9 cellular contexts compared by ENCODE assay signal in genomic region chr19:18029617-18030338, GRCh38. TPM values are rescaled to one million over a fixed set of nuclear protein-coding genes. Genes with fewer than 3 reads are reported as not detected.
DNase-seq lines count a peak whose midpoint lies in the region; ATAC-seq and TF ChIP-seq lines count a peak whose summit lies in the region.
"Had no signal": no experiment of that assay in that cellular context is flagged by ENCODE, and none has a peak within 500 bp of the region (broad histone marks: within the 10 kb centered on the region; RNA-seq: fewer than 3 reads in every experiment).

No MANE protein-coding gene starts in this region.

- no peaks in the 10 kb centered on the region for H3K9me2 ChIP-seq in PC-3 (replicated peaks; ENCODE audit: low read length)

- peaks cover 22% of the 10 kb centered on the region for H3K4me1 ChIP-seq in PC-3 (ENCODE audit: insufficient read depth, low read length)

- H3K79me2 ChIP-seq in PC-3 (ENCODE audit: low read length), result no peaks in the 10 kb centered on the region

- DNase-seq in NCI-H2081 (lab: John Stamatoyannopoulos, UW) (peak; percentile 32 to 74), NCI-H2081 treated with DMSO at 0.1 percent for 48 hours (lab: John Stamatoyannopoulos, UW) (no peak), PC-3 (peak; percentile 91), fibroblast of villous mesenchyme (ENCODE audit: low read depth) (peak; percentile 70), substantia nigra (lab: John Stamatoyannopoulos, UW) (peak in 25 of 49 donors; percentile 7 to 91 (median 30)), immature natural killer cell (no peak), ACHN (no peak)
- DNase-seq in activated T-cell treated with anti-CD3 and anti-CD28 coated beads, Interleukin-2, amount 50 U/mL, for 24 hours, result no peak
- DNase-seq: Kasumi-1 had no signal

- TF ChIP-seq CTCF in PC-3 (conservative IDR thresholded peaks at IDR 0.05; ENCODE audit: low read depth, low read length), result no peak
- TF ChIP-seq CTCF in fibroblast of villous mesenchyme (IDR thresholded peaks at IDR 0.05; ENCODE audit: insufficient read depth, low read depth, low read length), result no peak

- no peak overlapping the region for H2AFZ ChIP-seq in PC-3 (ENCODE audit: low read length)

- in situ Hi-C loops in ACHN (cut with HindIII; ENCODE audit: low pct_ligation_motif_present, low pct_unique_long_range_greater_than_20kb, low sequenced_read_pairs), result no loop called here

- ATAC-seq in PC-3, result peak; percentile 91

- CTCF ChIA-PET in PC-3 (lab: Charles Lee), result interaction anchor here (0.6 to 1.2 kb wide), 2 partner anchors 22 to 92 kb away, joined by 3 read pairs; no protein-coding TSS in a partner anchor

- no peak overlapping the region for H3K27ac Mint-ChIP-seq in activated T-cell treated with anti-CD3 and anti-CD28 coated beads, Interleukin-2, amount 50 U/mL, for 24 hours
- no peak overlapping the region for H3K27ac Mint-ChIP-seq in immature natural killer cell

- no peak overlapping the region for H3K4me3 Mint-ChIP-seq in activated T-cell treated with anti-CD3 and anti-CD28 coated beads, Interleukin-2, amount 50 U/mL, for 24 hours
- no peak overlapping the region for H3K4me3 Mint-ChIP-seq in immature natural killer cell

- no peaks in the 10 kb centered on the region for H4K20me1 ChIP-seq in PC-3 (ENCODE audit: low read length)

- no peaks in the 10 kb centered on the region for H3K36me3 ChIP-seq in PC-3 (ENCODE audit: low read depth, low read length)

- H3F3A ChIP-seq in PC-3 (ENCODE audit: low read length, unreplicated experiment), result no peaks in the 10 kb centered on the region

- H3K9me3 Mint-ChIP-seq in activated T-cell treated with anti-CD3 and anti-CD28 coated beads, Interleukin-2, amount 50 U/mL, for 24 hours, result no peaks in the 10 kb centered on the region
- H3K9me3 Mint-ChIP-seq in immature natural killer cell, result peaks cover 0 to 2% (median 0%) of the 10 kb centered on the region in 6 donors

- no peaks in the 10 kb centered on the region for H3K9me3 ChIP-seq in PC-3 (ENCODE audit: low read length)

- H3K4me3 ChIP-seq in PC-3 (ENCODE audit: low read length) (peak overlapping the region; percentile 32; the same call in 1 of the 2 replicates), fibroblast of villous mesenchyme (ENCODE audit: low read depth, low read length) (no peak overlapping the region)

- H3K4me2 ChIP-seq in PC-3 (ENCODE audit: low read length), result peak overlapping the region; percentile 72

- intact Hi-C loops in PC-3 (cut with micrococcal nuclease), result no loop called here

- POLR2A ChIA-PET in PC-3 (lab: Charles Lee; ENCODE audit: unreplicated experiment), result interaction anchor here (0.5 kb wide), 2 partner anchors 9 to 92 kb away, joined by 3 to 6 read pairs; no protein-coding TSS in a partner anchor

- no peaks in the 10 kb centered on the region for H3K36me3 Mint-ChIP-seq in activated T-cell treated with anti-CD3 and anti-CD28 coated beads, Interleukin-2, amount 50 U/mL, for 24 hours (ENCODE audit: low read depth)
- no peaks in the 10 kb centered on the region for H3K36me3 Mint-ChIP-seq in immature natural killer cell

- H3K27ac ChIP-seq in PC-3 (ENCODE audit: low read length), result peak overlapping the region; percentile 70
- H3K27ac ChIP-seq in substantia nigra (ENCODE audit: low read depth, low read length, poor library complexity, severe bottlenecking), result peak overlapping the region; percentile 8

- no peak overlapping the region for H3K9ac ChIP-seq in PC-3 (ENCODE audit: low read length)

- no peaks in the 10 kb centered on the region for H3K27me3 ChIP-seq in PC-3 (ENCODE audit: low read length)

- H3K4me1 Mint-ChIP-seq in activated T-cell treated with anti-CD3 and anti-CD28 coated beads, Interleukin-2, amount 50 U/mL, for 24 hours (ENCODE audit: low read depth), result peaks cover 18% of the 10 kb centered on the region
- no peaks in the 10 kb centered on the region for H3K4me1 Mint-ChIP-seq in immature natural killer cell

- H3K27me3 Mint-ChIP-seq in activated T-cell treated with anti-CD3 and anti-CD28 coated beads, Interleukin-2, amount 50 U/mL, for 24 hours, result no peaks in the 10 kb centered on the region
- peaks cover 2 to 3% (median 2%) of the 10 kb centered on the region in 3 donors for H3K27me3 Mint-ChIP-seq in immature natural killer cell (ENCODE audit: low read depth in 3 of 3)

- BruUV-seq in PC-3 (replicated peaks; lab: Mats Ljungman, UMichigan), result no TSS peak

RNA-seq across cellular contexts. Expression of gene ARRDC2, which starts 21.8 kb away (rescaled TPM):
- 27.7 and 38.5 TPM in 2 replicates for total RNA-seq in PC-3 (2014; rRNA removed)
- total RNA-seq in fibroblast of villous mesenchyme, result 3.5 and 3.9 TPM in 2 replicates
- 10 to 100 TPM; 31.4 to 39.2 (median 38.6) TPM for polyA plus RNA-seq in immature natural killer cell

RNA-seq across cellular contexts. Expression of gene IL12RB1, which starts 57.0 kb away (rescaled TPM):
- total RNA-seq in PC-3 (2014; rRNA removed) (not detected in 2 replicates), fibroblast of villous mesenchyme (0.64 and 1.3 TPM in 2 replicates)
- 100 to 1,000 TPM in 1 of 3 donors, 10 to 100 TPM in 2; 62.7 to 105 (median 83.3) TPM for polyA plus RNA-seq in immature natural killer cell

Comparison
In these comparisons a context has a peak if more than half of its experiments do, and no peak if none do; other contexts are left out.
1. DNase-seq: peak in NCI-H2081 (2 of 2), PC-3 (single experiment), fibroblast of villous mesenchyme (single experiment) and substantia nigra (25 of 49); none in NCI-H2081 treated with DMSO at 0.1 percent for 48 hours (single experiment), activated T-cell treated with anti-CD3 and anti-CD28 coated beads, Interleukin-2, amount 50 U/mL, for 24 hours (single experiment), immature natural killer cell (0 of 3) and ACHN (single experiment).